24 cellular contexts compared by ENCODE assay signal in genomic region chr7:80255656-80256055, GRCh38.
A peak's percentile ranks its signal among the peaks of the same experiment; 100 is the strongest.
DNase-seq lines count a peak whose midpoint lies in the region; ATAC-seq and TF ChIP-seq lines count a peak whose summit lies in the region.
"Had no signal": no experiment of that assay in that cellular context is flagged by ENCODE, and none has a peak within 500 bp of the region (broad histone marks: within the 10 kb centered on the region; RNA-seq: fewer than 3 reads in every experiment).

No MANE protein-coding gene starts in this region.

- H3K36me3 ChIP-seq in endodermal cell (ENCODE audit: control insufficient read depth, insufficient read depth, low read length) = no peaks in the 10 kb centered on the region
- no peaks in the 10 kb centered on the region for H3K36me3 ChIP-seq in neuronal stem cell (replicated peaks in 1 of 2; ENCODE audit: control insufficient read depth in 2 of 2, insufficient read depth in 2 of 2, low read length in 2 of 2)
- H3K36me3 ChIP-seq: BE2C, BLaER1 had no signal

- no peak overlapping the region for H3K18ac ChIP-seq in neuronal stem cell (ENCODE audit: low read length)

- H3K14ac ChIP-seq in neuronal stem cell (ENCODE audit: low read length) = no peak overlapping the region

- no peak overlapping the region for H4K8ac ChIP-seq in neuronal stem cell (ENCODE audit: low read depth, low read length)

- H4K91ac ChIP-seq in neuronal stem cell (ENCODE audit: low read depth, low read length, poor library complexity) = no peak overlapping the region

- H2BK120ac ChIP-seq in neuronal stem cell (ENCODE audit: low read depth, low read length) = no peak overlapping the region

- no peak overlapping the region for H2BK15ac ChIP-seq in neuronal stem cell (ENCODE audit: low read length)

- no peaks in the 10 kb centered on the region for H3K4me1 Mint-ChIP-seq in endodermal cell
- peaks cover 13% of the 10 kb centered on the region for H3K4me1 Mint-ChIP-seq in neural crest cell
- H3K4me1 Mint-ChIP-seq in chondrocyte (ENCODE audit: low read depth) = peaks cover 11% of the 10 kb centered on the region
- no peaks in the 10 kb centered on the region for H3K4me1 Mint-ChIP-seq in activated T-cell treated with anti-CD3 and anti-CD28 coated beads, Interleukin-2, amount 50 U/mL, for 4 hours (ENCODE audit: low read depth)
- H3K4me1 Mint-ChIP-seq: CD14-positive monocyte; CD4-positive, alpha-beta memory T cell; CD4-positive, CD25-positive, alpha-beta regulatory T cell; CD8-positive, alpha-beta memory T cell had no signal

- no peak overlapping the region for H3K4me2 ChIP-seq in neuronal stem cell (ENCODE audit: insufficient read depth, low read length, poor library complexity, severe bottlenecking)
- H3K4me2 ChIP-seq: A549, BLaER1 had no signal

- no peak overlapping the region for H3K4ac ChIP-seq in neuronal stem cell (ENCODE audit: low read length)

- no peak overlapping the region for H2AK5ac ChIP-seq in neuronal stem cell (ENCODE audit: low read depth, low read length)

- H3K27me3 ChIP-seq in endodermal cell (ENCODE audit: control insufficient read depth, insufficient read depth, low read length, poor library complexity, severe bottlenecking) (no peaks in the 10 kb centered on the region), neuronal stem cell (ENCODE audit: control insufficient read depth in 3 of 3, insufficient read depth in 3 of 3, low read depth in 1 of 3, low read length in 3 of 3) (no peaks in the 10 kb centered on the region)
- H3K27me3 ChIP-seq: BE2C, BLaER1 had no signal

- H3K4me1 ChIP-seq in endodermal cell (ENCODE audit: control insufficient read depth, insufficient read depth, low read length) (no peaks in the 10 kb centered on the region), neuronal stem cell (ENCODE audit: control insufficient read depth in 2 of 2, insufficient read depth in 1 of 2, low read depth in 1 of 2, low read length in 2 of 2) (peaks cover 0 to 6% of the 10 kb centered on the region in 2 donors)
- H3K4me1 ChIP-seq: A549, BE2C, BLaER1 had no signal

- H3K27ac Mint-ChIP-seq in endodermal cell (no peak overlapping the region), neural crest cell (ENCODE audit: unreplicated experiment) (peak overlapping the region; percentile 31), chondrocyte (ENCODE audit: unreplicated experiment) (no peak overlapping the region)
- H3K27ac Mint-ChIP-seq: CD4-positive, CD25-positive, alpha-beta regulatory T cell; CD8-positive, alpha-beta memory T cell had no signal

- no peak overlapping the region for H2BK12ac ChIP-seq in neuronal stem cell (ENCODE audit: low read length)

- peak; percentile 78 for DNase-seq in EH (ENCODE audit: low read depth)
- no peak for DNase-seq in endodermal cell
- DNase-seq in neural crest cell (ENCODE audit: low read depth, low spot score) = no peak
- DNase-seq in neuronal stem cell (ENCODE audit: low spot score) = no peak
- no peak for DNase-seq in NCI-H226
- DNase-seq in chondrocyte (ENCODE audit: low spot score) = no peak
- DNase-seq in activated T-cell treated with anti-CD3 and anti-CD28 coated beads, Interleukin-2, amount 50 U/mL, for 4 hours = no peak
- DNase-seq: BE2C; C1 segment of cervical spinal cord; CD4-positive, alpha-beta memory T cell; CD4-positive, CD25-positive, alpha-beta regulatory T cell; CD8-positive, alpha-beta memory T cell; COR-L47; DMS 273 treated with DMSO at 0.1 percent for 48 hours; DMS153; DMS53; DMS79; DND-41; GF-D8 had no signal

- H3K36me3 Mint-ChIP-seq in endodermal cell (ENCODE audit: low read depth) = no peaks in the 10 kb centered on the region
- H3K36me3 Mint-ChIP-seq in neural crest cell (ENCODE audit: low read depth) = no peaks in the 10 kb centered on the region
- H3K36me3 Mint-ChIP-seq in chondrocyte (ENCODE audit: low read depth) = no peaks in the 10 kb centered on the region
- no peaks in the 10 kb centered on the region for H3K36me3 Mint-ChIP-seq in activated T-cell treated with anti-CD3 and anti-CD28 coated beads, Interleukin-2, amount 50 U/mL, for 4 hours (ENCODE audit: insufficient read depth)
- H3K36me3 Mint-ChIP-seq: CD14-positive monocyte; CD4-positive, alpha-beta memory T cell; CD4-positive, CD25-positive, alpha-beta regulatory T cell; CD8-positive, alpha-beta memory T cell had no signal

- H3K27me3 Mint-ChIP-seq in endodermal cell (ENCODE audit: insufficient read depth) = no peaks in the 10 kb centered on the region
- H3K27me3 Mint-ChIP-seq in neural crest cell (ENCODE audit: low read depth) = no peaks in the 10 kb centered on the region
- no peaks in the 10 kb centered on the region for H3K27me3 Mint-ChIP-seq in chondrocyte (ENCODE audit: low read depth)
- H3K27me3 Mint-ChIP-seq in activated T-cell treated with anti-CD3 and anti-CD28 coated beads, Interleukin-2, amount 50 U/mL, for 4 hours (ENCODE audit: low read depth) = no peaks in the 10 kb centered on the region
- H3K27me3 Mint-ChIP-seq: CD4-positive, alpha-beta memory T cell; CD4-positive, CD25-positive, alpha-beta regulatory T cell had no signal

- no peak for TF ChIP-seq CTCF in endodermal cell (conservative IDR thresholded peaks at IDR 0.05)
- TF ChIP-seq CTCF in neural crest cell (conservative IDR thresholded peaks at IDR 0.05) = no peak
- no peak for TF ChIP-seq CTCF in chondrocyte (IDR thresholded peaks at IDR 0.05)

- H3K79me1 ChIP-seq in neuronal stem cell (ENCODE audit: low read depth, low read length) = no peaks in the 10 kb centered on the region

- H3K9me3 ChIP-seq in endodermal cell (ENCODE audit: control insufficient read depth, low read length) (no peaks in the 10 kb centered on the region), neuronal stem cell (replicated peaks in 1 of 2; ENCODE audit: control insufficient read depth in 2 of 2, insufficient read depth in 1 of 2, low read depth in 1 of 2, low read length in 2 of 2) (no peaks in the 10 kb centered on the region)
- H3K9me3 ChIP-seq: A549, BE2C, BLaER1 had no signal

- H2AFZ ChIP-seq in neuronal stem cell (ENCODE audit: low read length) = peak overlapping the region; percentile 39

- no peak overlapping the region for H3K23ac ChIP-seq in neuronal stem cell (ENCODE audit: low read depth, low read length, poor library complexity)

- peak overlapping the region; percentile 96 for H3K27ac ChIP-seq in endodermal cell (ENCODE audit: low read depth, low read length)
- H3K27ac ChIP-seq in neuronal stem cell (replicated peaks; ENCODE audit: low read length) = no peak overlapping the region
- H3K27ac ChIP-seq: 22Rv1, A549, BLaER1 had no signal

- ATAC-seq in GM21786 (IDR thresholded peaks at IDR 0.05; ENCODE audit: unreplicated experiment) = no peak
- ATAC-seq in activated T-cell treated with anti-CD3 and anti-CD28 coated beads, Interleukin-2, amount 50 U/mL, for 4 hours = no peak
- ATAC-seq: A549 had no signal

- H3K9ac ChIP-seq in endodermal cell (ENCODE audit: extremely low read depth, low read length, poor library complexity, severe bottlenecking) (no peak overlapping the region), neuronal stem cell (ENCODE audit: low read depth, low read length, poor library complexity) (no peak overlapping the region)
- H3K9ac ChIP-seq: BLaER1 had no signal

- H3K9me3 Mint-ChIP-seq in endodermal cell (no peaks in the 10 kb centered on the region), neural crest cell (peaks cover 2% of the 10 kb centered on the region), chondrocyte (ENCODE audit: low read depth) (no peaks in the 10 kb centered on the region)
- peaks cover 14% of the 10 kb centered on the region for H3K9me3 Mint-ChIP-seq in activated T-cell treated with anti-CD3 and anti-CD28 coated beads, Interleukin-2, amount 50 U/mL, for 4 hours

- WGBS in endodermal cell (ENCODE audit: insufficient coverage in 1 of 2, insufficient read length in 1 of 2), 2 experiments = 80 to 100% methylated on average over 1 of the region's 1 CpG
- WGBS in neuronal stem cell (ENCODE audit: extremely low coverage in 2 of 2, insufficient read length in 2 of 2, insufficient replicate concordance in 1 of 2), 2 donors = no CpG with 5 or more reads among the region's 1 CpG

- H3K4me3 Mint-ChIP-seq in endodermal cell = no peak overlapping the region
- H3K4me3 Mint-ChIP-seq in neural crest cell = no peak overlapping the region
- H3K4me3 Mint-ChIP-seq in chondrocyte (ENCODE audit: unreplicated experiment) = no peak overlapping the region
- no peak overlapping the region for H3K4me3 Mint-ChIP-seq in activated T-cell treated with anti-CD3 and anti-CD28 coated beads, Interleukin-2, amount 50 U/mL, for 4 hours
- H3K4me3 Mint-ChIP-seq: CD14-positive monocyte; CD4-positive, alpha-beta memory T cell; CD4-positive, CD25-positive, alpha-beta regulatory T cell; CD8-positive, alpha-beta memory T cell had no signal

- no peak overlapping the region for H3K4me3 ChIP-seq in endodermal cell (ENCODE audit: low read length)
- no peak overlapping the region for H3K4me3 ChIP-seq in neuronal stem cell (ENCODE audit: low read length in 2 of 2)
- H3K4me3 ChIP-seq: A549, BLaER1 had no signal

- H2BK5ac ChIP-seq in neuronal stem cell (ENCODE audit: low read length) = no peak overlapping the region
